Comparison of ENCODE assay signal across 10 cellular contexts in genomic region chr15:70451861-70452653, GRCh38.
DNase-seq lines count a peak whose midpoint lies in the region; ATAC-seq and TF ChIP-seq lines count a peak whose summit lies in the region.
"Had no signal": no experiment of that assay in that cellular context is flagged by ENCODE, and none has a peak within 500 bp of the region (broad histone marks: within the 10 kb centered on the region; RNA-seq: fewer than 3 reads in every experiment).

No MANE protein-coding gene starts in this region.

- peaks cover 52% of the 10 kb centered on the region for H3K4me1 Mint-ChIP-seq in activated naive CD8-positive, alpha-beta T cell treated with anti-CD3 and anti-CD28 coated beads, Interleukin-2, amount 10 ng/mL, durations not matched to agents 7 days and 5 days

- no peaks in the 10 kb centered on the region for H3K9me3 Mint-ChIP-seq in activated naive CD8-positive, alpha-beta T cell treated with anti-CD3 and anti-CD28 coated beads, Interleukin-2, amount 10 ng/mL, durations not matched to agents 7 days and 5 days

- H3K4me3 Mint-ChIP-seq in activated naive CD8-positive, alpha-beta T cell treated with anti-CD3 and anti-CD28 coated beads, Interleukin-2, amount 10 ng/mL, durations not matched to agents 7 days and 5 days, result peak overlapping the region; percentile 59

- peaks cover 30% of the 10 kb centered on the region for H3K27me3 Mint-ChIP-seq in activated naive CD8-positive, alpha-beta T cell treated with anti-CD3 and anti-CD28 coated beads, Interleukin-2, amount 10 ng/mL, durations not matched to agents 7 days and 5 days

- TF ChIP-seq CTCF in spleen (IDR thresholded peaks at IDR 0.05 in 8 of 11, conservative IDR thresholded peaks at IDR 0.05 in 3 of 11), result no peak

- peaks cover 16% of the 10 kb centered on the region for H3K4me1 ChIP-seq in HUES6 (ENCODE audit: control insufficient read depth, insufficient read depth, low read length)
- peaks cover 6 to 32% (median 15%) of the 10 kb centered on the region in 6 donors for H3K4me1 ChIP-seq in spleen
- H3K4me1 ChIP-seq: pancreas had no signal

- H3K27ac ChIP-seq in HUES6 (ENCODE audit: low read depth, low read length) (no peak overlapping the region), spleen (no peak overlapping the region)
- H3K27ac ChIP-seq: epithelial cell of prostate, pancreas had no signal

- H3K4me3 ChIP-seq in HUES6 (ENCODE audit: low read depth, low read length) (peak overlapping the region; percentile 29), spleen (no peak overlapping the region)
- H3K4me3 ChIP-seq: pancreas had no signal

- DNase-seq in T follicular helper cell (ENCODE audit: low read depth) (peak; percentile 10), spleen (peak; percentile 79), CD1c-positive myeloid dendritic cell (ENCODE audit: extremely low spot score) (no peak), NCI-H1092 treated with DMSO at 0.1 percent for 48 hours (lab: John Stamatoyannopoulos, UW) (no peak), cortex of kidney (lab: John Stamatoyannopoulos, UW) (no peak)
- peak; percentile 71 for DNase-seq in activated naive CD8-positive, alpha-beta T cell treated with anti-CD3 and anti-CD28 coated beads, Interleukin-2, amount 10 ng/mL, durations not matched to agents 7 days and 5 days

- H3K27me3 ChIP-seq in HUES6 (ENCODE audit: control insufficient read depth, insufficient read depth, low read length), result peaks cover 31% of the 10 kb centered on the region; the same call in 1 of the 2 replicates
- H3K27me3 ChIP-seq in spleen (replicated peaks in 1 of 7), result peaks cover 0 to 44% (median 9%) of the 10 kb centered on the region in 7 donors
- H3K27me3 ChIP-seq: pancreas had no signal

- no peaks in the 10 kb centered on the region for H3K9me3 ChIP-seq in HUES6 (ENCODE audit: control insufficient read depth, insufficient read depth, low read depth, low read length)
- no peaks in the 10 kb centered on the region for H3K9me3 ChIP-seq in spleen
- H3K9me3 ChIP-seq: pancreas had no signal

- WGBS in spleen, 5 donors, result 45 to 66% (median 59%) methylated on average over 20 to 25 of the region's 25 CpGs

- no peak overlapping the region for H3K9ac ChIP-seq in HUES6 (ENCODE audit: low read length)

- H3K36me3 ChIP-seq in HUES6 (ENCODE audit: control insufficient read depth, insufficient read depth, low read length), result no peaks in the 10 kb centered on the region
- no peaks in the 10 kb centered on the region for H3K36me3 ChIP-seq in spleen
- H3K36me3 ChIP-seq: pancreas had no signal

- peaks cover 2% of the 10 kb centered on the region for H3K36me3 Mint-ChIP-seq in activated naive CD8-positive, alpha-beta T cell treated with anti-CD3 and anti-CD28 coated beads, Interleukin-2, amount 10 ng/mL, durations not matched to agents 7 days and 5 days

- peak; percentile 51 for ATAC-seq in activated naive CD8-positive, alpha-beta T cell treated with anti-CD3 and anti-CD28 coated beads, Interleukin-2, amount 10 ng/mL, durations not matched to agents 7 days and 5 days (ENCODE audit: low read depth)
- no peak for ATAC-seq in HG03565 (IDR thresholded peaks at IDR 0.05; ENCODE audit: unreplicated experiment)

- intact Hi-C loops in spleen (cut with DNase I; ENCODE audit: low total_unique reads), result no loop called here

- peak overlapping the region; percentile 46 for H3K27ac Mint-ChIP-seq in activated naive CD8-positive, alpha-beta T cell treated with anti-CD3 and anti-CD28 coated beads, Interleukin-2, amount 10 ng/mL, durations not matched to agents 7 days and 5 days

- no peak for TF ChIP-seq POLR2A in spleen (IDR thresholded peaks at IDR 0.05)

- POLR2A ChIA-PET in activated naive CD8-positive, alpha-beta T cell treated with anti-CD3 and anti-CD28 coated beads, Interleukin-2, amount 10 ng/mL, durations not matched to agents 7 days and 5 days (lab: Charles Lee), result interaction anchor here (1.1 to 2.6 kb wide), 6 partner anchors 14 to 152 kb away, joined by 3 to 8 read pairs (median 4); no protein-coding TSS in a partner anchor

Comparison
In these comparisons a context has a peak if more than half of its experiments do, and no peak if none do; other contexts are left out.
1. DNase-seq: peak in T follicular helper cell (single experiment), activated naive CD8-positive, alpha-beta T cell treated with anti-CD3 and anti-CD28 coated beads, Interleukin-2, amount 10 ng/mL, durations not matched to agents 7 days and 5 days (single experiment) and spleen (single experiment); none in CD1c-positive myeloid dendritic cell (single experiment), NCI-H1092 treated with DMSO at 0.1 percent for 48 hours (single experiment) and cortex of kidney (single experiment).